15 cellular contexts compared by ENCODE assay signal in the genomic region with DNA sequence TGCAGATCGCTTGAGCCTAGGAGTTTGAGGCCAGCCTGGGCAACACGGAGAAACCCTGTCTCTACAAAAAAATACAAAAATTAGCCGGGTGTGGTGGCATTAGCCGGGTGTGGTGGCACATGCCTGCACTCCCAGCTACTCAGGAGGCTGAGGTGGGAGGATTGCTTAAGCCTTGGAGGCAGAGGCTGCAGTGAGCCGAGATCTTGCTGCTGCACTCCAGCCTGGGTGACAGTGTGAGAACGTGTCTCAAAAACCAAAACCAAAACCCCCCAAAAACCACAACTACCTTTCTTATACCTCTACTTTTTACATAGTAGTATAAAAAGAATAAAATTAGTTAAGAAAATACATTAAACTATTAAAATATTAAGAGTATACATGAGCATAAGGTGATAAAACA.
A peak's percentile ranks its signal among the peaks of the same experiment; 100 is the strongest.
DNase-seq lines count a peak whose midpoint lies in the region; ATAC-seq and TF ChIP-seq lines count a peak whose summit lies in the region.
"Had no signal": no experiment of that assay in that cellular context is flagged by ENCODE, and none has a peak within 500 bp of the region (broad histone marks: within the 10 kb centered on the region; RNA-seq: fewer than 3 reads in every experiment).

No MANE protein-coding gene starts in this region.

- no peak overlapping the region for H3K4ac ChIP-seq in mesenchymal stem cell (ENCODE audit: low read depth in 1 of 2, low read length in 2 of 2)

- intact Hi-C loops in activated CD4-positive, alpha-beta T cell treated with anti-CD3 and anti-CD28 coated beads, Interleukin-2, amount 10 ng/mL, durations not matched to agents 24 days and 14 days (cut with micrococcal nuclease), result no loop called here
- intact Hi-C loops in dorsolateral prefrontal cortex (cut with DNase I), result no loop called here

- H2BK120ac ChIP-seq in mesenchymal stem cell (ENCODE audit: low read depth, low read length), result no peak overlapping the region

- no peak overlapping the region for H3K4me2 ChIP-seq in mesenchymal stem cell (ENCODE audit: low read length, poor library complexity, severe bottlenecking)
- H3K4me2 ChIP-seq: PC-9 had no signal

- 100% methylated on average over 3 of the region's 6 CpGs for WGBS in mesenchymal stem cell

- H3K9ac ChIP-seq in mesenchymal stem cell (ENCODE audit: low read length), result no peak overlapping the region
- H3K9ac ChIP-seq: parathyroid adenoma had no signal

- H3K79me1 ChIP-seq in mesenchymal stem cell (replicated peaks; ENCODE audit: low read length, poor library complexity, severe bottlenecking), result peaks cover 10% of the 10 kb centered on the region

- H2BK15ac ChIP-seq in mesenchymal stem cell (ENCODE audit: low read depth, poor library complexity, severe bottlenecking), result peak overlapping the region; percentile 52

- no peaks in the 10 kb centered on the region for H3K27me3 ChIP-seq in mesenchymal stem cell (ENCODE audit: control insufficient read depth in 1 of 2, insufficient read depth in 1 of 2, low read length in 2 of 2)
- H3K27me3 ChIP-seq in dorsolateral prefrontal cortex, result no peaks in the 10 kb centered on the region
- H3K27me3 ChIP-seq: upper lobe of left lung had no signal

- no peak overlapping the region for H2AFZ ChIP-seq in mesenchymal stem cell (ENCODE audit: low read depth, low read length)
- H2AFZ ChIP-seq: parathyroid adenoma, PC-9 had no signal

- H2AK5ac ChIP-seq in mesenchymal stem cell (ENCODE audit: low read length, severe bottlenecking), result no peak overlapping the region

- no peak overlapping the region for H3K4me3 Mint-ChIP-seq in activated CD4-positive, alpha-beta T cell treated with anti-CD3 and anti-CD28 coated beads, Interleukin-2, amount 10 ng/mL, durations not matched to agents 24 days and 14 days

- H2BK12ac ChIP-seq in mesenchymal stem cell (ENCODE audit: low read length in 2 of 2), result no peak overlapping the region

- no peaks in the 10 kb centered on the region for H3K27me3 Mint-ChIP-seq in activated CD4-positive, alpha-beta T cell treated with anti-CD3 and anti-CD28 coated beads, Interleukin-2, amount 10 ng/mL, durations not matched to agents 24 days and 14 days
- H3K27me3 Mint-ChIP-seq: stimulated activated naive B cell treated with anti-CD40 and anti-IgM and Interleukin-4, amounts not matched to agents 10 μg/mL and 1 μg/mL and 100 μg/mL, for 72 hours had no signal

- H4K91ac ChIP-seq in mesenchymal stem cell (ENCODE audit: low read length), result no peak overlapping the region

- DNase-seq in activated CD4-positive, alpha-beta T cell treated with anti-CD3 and anti-CD28 coated beads, Interleukin-2, amount 10 ng/mL, durations not matched to agents 24 days and 14 days, result peak; percentile 58
- no peak for DNase-seq in activated CD4-positive, alpha-beta T cell treated with anti-CD3 and anti-CD28 coated beads, Interleukin-2, amount 50 U/mL, for 4 hours
- peak; percentile 27 for DNase-seq in Jurkat, Clone E6-1 (ENCODE audit: low read depth, low spot score)
- DNase-seq in mesenchymal stem cell (no peak), NCI-H2171 (lab: John Stamatoyannopoulos, UW) (no peak), HuH-7 (ENCODE audit: low spot score) (no peak), dorsolateral prefrontal cortex (no peak)
- DNase-seq: hypothalamus; NCI-H187 treated with DMSO at 0.1 percent for 48 hours; NCI-H526; PC-9; stimulated activated naive B cell treated with anti-CD40 and anti-IgM and Interleukin-4, amounts not matched to agents 10 μg/mL and 1 μg/mL and 100 μg/mL, for 72 hours; upper lobe of left lung had no signal

- H2BK5ac ChIP-seq in mesenchymal stem cell (ENCODE audit: low read depth, low read length, poor library complexity, severe bottlenecking), result no peak overlapping the region

- peaks cover 3 to 14% of the 10 kb centered on the region in 2 experiments for H3K36me3 ChIP-seq in mesenchymal stem cell (ENCODE audit: control insufficient read depth in 1 of 2, insufficient read depth in 2 of 2, low read depth in 1 of 2, low read length in 2 of 2)

- no peaks in the 10 kb centered on the region for H3K9me3 Mint-ChIP-seq in activated CD4-positive, alpha-beta T cell treated with anti-CD3 and anti-CD28 coated beads, Interleukin-2, amount 10 ng/mL, durations not matched to agents 24 days and 14 days

- no peak overlapping the region for H3K18ac ChIP-seq in mesenchymal stem cell (ENCODE audit: low read depth in 1 of 2, low read length in 2 of 2)

- no peak overlapping the region for H3K14ac ChIP-seq in mesenchymal stem cell (ENCODE audit: low read length in 2 of 2)

- H3K4me3 ChIP-seq in Jurkat, Clone E6-1 (ENCODE audit: low read length), result no peak overlapping the region
- H3K4me3 ChIP-seq in mesenchymal stem cell (ENCODE audit: insufficient read depth in 1 of 2, low read depth in 1 of 2, low read length in 2 of 2) (no peak overlapping the region), dorsolateral prefrontal cortex (no peak overlapping the region)
- H3K4me3 ChIP-seq: PC-9 had no signal

- no peaks in the 10 kb centered on the region for H3K4me1 ChIP-seq in mesenchymal stem cell (ENCODE audit: control insufficient read depth, insufficient read depth, low read depth, low read length)

- H3K23ac ChIP-seq in mesenchymal stem cell (ENCODE audit: low read length in 2 of 2), result no peak overlapping the region

- ATAC-seq in GM21390 (IDR thresholded peaks at IDR 0.05; ENCODE audit: unreplicated experiment), result peak; percentile 52
- ATAC-seq: stimulated activated naive B cell treated with anti-CD40 and anti-IgM and Interleukin-4, amounts not matched to agents 10 μg/mL and 1 μg/mL and 100 μg/mL, for 72 hours had no signal

- H3K9me3 ChIP-seq in mesenchymal stem cell (ENCODE audit: control insufficient read depth, low read length), result no peaks in the 10 kb centered on the region
- H3K9me3 ChIP-seq: upper lobe of left lung had no signal

- peaks cover 37% of the 10 kb centered on the region for H3K36me3 Mint-ChIP-seq in activated CD4-positive, alpha-beta T cell treated with anti-CD3 and anti-CD28 coated beads, Interleukin-2, amount 10 ng/mL, durations not matched to agents 24 days and 14 days (ENCODE audit: low read depth)

- H3K4me1 Mint-ChIP-seq in activated CD4-positive, alpha-beta T cell treated with anti-CD3 and anti-CD28 coated beads, Interleukin-2, amount 10 ng/mL, durations not matched to agents 24 days and 14 days, result peaks cover 30% of the 10 kb centered on the region

- TF ChIP-seq CTCF in dorsolateral prefrontal cortex (IDR thresholded peaks at IDR 0.05 in 54 of 56, conservative IDR thresholded peaks at IDR 0.05 in 2 of 56; ENCODE audit: low read depth in 1 of 56, partially characterized antibody in 56 of 56), result no peak

- H4K8ac ChIP-seq in mesenchymal stem cell (ENCODE audit: low read length), result no peak overlapping the region

- H3K27ac ChIP-seq in mesenchymal stem cell (ENCODE audit: low read length, poor library complexity, severe bottlenecking), result no peak overlapping the region
- peak overlapping the region in 3 of 59 donors; percentile 14 to 40 (median 39) for H3K27ac ChIP-seq in dorsolateral prefrontal cortex
- H3K27ac ChIP-seq: PC-9 had no signal

- no peak overlapping the region for H3K27ac Mint-ChIP-seq in activated CD4-positive, alpha-beta T cell treated with anti-CD3 and anti-CD28 coated beads, Interleukin-2, amount 10 ng/mL, durations not matched to agents 24 days and 14 days
- H3K27ac Mint-ChIP-seq: stimulated activated naive B cell treated with anti-CD40 and anti-IgM and Interleukin-4, amounts not matched to agents 10 μg/mL and 1 μg/mL and 100 μg/mL, for 72 hours had no signal

Comparison
In these comparisons a context has a peak if more than half of its experiments do, and no peak if none do; other contexts are left out.
1. DNase-seq: peak in activated CD4-positive, alpha-beta T cell treated with anti-CD3 and anti-CD28 coated beads, Interleukin-2, amount 10 ng/mL, durations not matched to agents 24 days and 14 days (single experiment) and Jurkat, Clone E6-1 (single experiment); none in activated CD4-positive, alpha-beta T cell treated with anti-CD3 and anti-CD28 coated beads, Interleukin-2, amount 50 U/mL, for 4 hours (0 of 2), mesenchymal stem cell (single experiment), NCI-H2171 (single experiment), HuH-7 (single experiment) and dorsolateral prefrontal cortex (0 of 10).